Comparison of ENCODE assay signal across 9 cellular contexts in the genomic region with DNA sequence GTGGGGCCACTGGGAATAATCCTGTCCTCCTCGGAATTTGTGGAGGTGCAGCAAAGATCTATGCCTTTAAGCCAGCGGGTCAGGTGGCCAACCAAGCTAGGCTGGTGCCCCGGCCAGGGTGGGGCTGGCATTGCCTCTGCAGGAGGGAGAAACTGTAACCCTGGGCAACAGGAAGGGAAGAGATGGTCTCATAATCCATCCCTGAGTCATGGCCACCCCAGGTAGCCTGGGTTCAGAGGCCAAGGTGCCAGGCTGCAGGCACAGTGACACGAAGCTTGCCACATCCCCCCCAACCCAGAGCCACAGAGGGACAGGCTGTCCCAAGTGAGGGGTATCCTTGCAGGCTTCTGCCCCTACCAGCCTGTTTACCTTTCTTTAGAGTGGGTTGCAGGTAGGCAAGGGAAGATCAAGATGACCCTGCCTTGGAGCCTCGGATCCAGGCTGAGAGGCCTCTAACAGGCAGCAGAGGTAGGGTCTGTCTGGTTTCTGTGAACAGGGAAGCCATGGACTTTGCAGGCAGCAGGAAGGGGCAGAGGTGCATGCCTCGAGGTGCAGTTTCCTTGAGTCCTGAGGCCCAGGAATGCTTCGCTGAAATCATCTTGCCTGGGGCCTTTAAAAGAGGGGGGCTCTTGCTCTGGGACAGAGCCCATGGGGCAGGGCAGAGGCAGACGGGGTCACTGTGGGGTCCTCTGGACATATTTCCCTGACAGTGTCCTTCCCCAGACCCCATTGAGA. TPM values are rescaled to one million over a fixed set of nuclear protein-coding genes. Genes with fewer than 3 reads are reported as not detected.
A peak's percentile ranks its signal among the peaks of the same experiment; 100 is the strongest.
DNase-seq lines count a peak whose midpoint lies in the region; ATAC-seq and TF ChIP-seq lines count a peak whose summit lies in the region.
"Had no signal": no experiment of that assay in that cellular context is flagged by ENCODE, and none has a peak within 500 bp of the region (broad histone marks: within the 10 kb centered on the region; RNA-seq: fewer than 3 reads in every experiment).

No MANE protein-coding gene starts in this region.

- peaks cover 5% of the 10 kb centered on the region for H3K27me3 Mint-ChIP-seq in CD4-positive, alpha-beta T cell

- peak overlapping the region; percentile 63 for H3K4me3 Mint-ChIP-seq in CD4-positive, alpha-beta T cell

- intact Hi-C loops in CD4-positive, alpha-beta T cell (cut with DNase I, micrococcal nuclease): loop anchor here (5.0 to 10.0 kb wide), 4 partner anchors 38 to 221 kb away; a partner anchor contains a TSS
- intact Hi-C loops in esophagus squamous epithelium (cut with DNase I) (no loop called here), sciatic nerve (cut with DNase I) (loop anchor here (10.0 kb wide), 1 partner anchor 281 kb away; a partner anchor contains a TSS)

- H3K4me3 ChIP-seq in NT2/D1 (ENCODE audit: insufficient read length, low read depth) (no peak overlapping the region), esophagus squamous epithelium (peak overlapping the region in 2 of 4 donors; percentile 2 to 28), rectal smooth muscle tissue (ENCODE audit: low read length) (no peak overlapping the region), H7 (ENCODE audit: insufficient read depth, low read depth, low read length) (no peak overlapping the region)

- H3K27ac Mint-ChIP-seq in CD4-positive, alpha-beta T cell: peak overlapping the region; percentile 89

- WGBS in esophagus squamous epithelium, 2 donors: 37 to 52% methylated on average over 3 to 5 of the region's 8 CpGs

- no peaks in the 10 kb centered on the region for H3K9me3 ChIP-seq in CD4-positive, alpha-beta T cell (ENCODE audit: control insufficient read depth, low read length)
- H3K9me3 ChIP-seq in NT2/D1 (ENCODE audit: insufficient read depth, low read length): no peaks in the 10 kb centered on the region
- H3K9me3 ChIP-seq in esophagus squamous epithelium: no peaks in the 10 kb centered on the region

- TF ChIP-seq POLR2A in esophagus squamous epithelium (IDR thresholded peaks at IDR 0.05): no peak

- H3K36me3 ChIP-seq in NT2/D1 (ENCODE audit: insufficient read depth, insufficient read length, low read length) (peaks cover 60% of the 10 kb centered on the region), esophagus squamous epithelium (peaks cover 0 to 32% (median 0%) of the 10 kb centered on the region in 3 donors), rectal smooth muscle tissue (ENCODE audit: control insufficient read depth, insufficient read depth, low read length) (peaks cover 16% of the 10 kb centered on the region), H7 (replicated peaks; ENCODE audit: control insufficient read depth, insufficient read depth, low read length) (peaks cover 9% of the 10 kb centered on the region)

- peaks cover 79% of the 10 kb centered on the region for H3K4me1 Mint-ChIP-seq in CD4-positive, alpha-beta T cell (ENCODE audit: low read depth)

- no peak for TF ChIP-seq CTCF in CD4-positive, alpha-beta T cell (IDR thresholded peaks at IDR 0.05)
- no peak for TF ChIP-seq CTCF in esophagus squamous epithelium (IDR thresholded peaks at IDR 0.05)

- CTCF ChIA-PET in CD4-positive, alpha-beta T cell (lab: Charles Lee): interaction anchor here (0.9 to 1.1 kb wide), 2 partner anchors 109 to 333 kb away, joined by 3 to 4 read pairs; no protein-coding TSS in a partner anchor

- no peak for ATAC-seq in CD4-positive, alpha-beta T cell (ENCODE audit: poor library complexity)
- ATAC-seq in sciatic nerve (no peak), HG03521 (IDR thresholded peaks at IDR 0.05; ENCODE audit: unreplicated experiment) (no peak)

- H3K4me1 ChIP-seq in NT2/D1 (ENCODE audit: insufficient read depth, insufficient read length): peaks cover 47% of the 10 kb centered on the region
- peaks cover 46 to 83% (median 51%) of the 10 kb centered on the region in 3 donors for H3K4me1 ChIP-seq in esophagus squamous epithelium
- H3K4me1 ChIP-seq in rectal smooth muscle tissue (ENCODE audit: control insufficient read depth, insufficient read depth, low read length): peaks cover 38% of the 10 kb centered on the region

- DNase-seq in CD4-positive, alpha-beta T cell: no peak
- DNase-seq in NT2/D1 (ENCODE audit: low read depth, low spot score): no peak
- DNase-seq in esophagus squamous epithelium (lab: John Stamatoyannopoulos, UW): no peak
- DNase-seq in H7: no peak
- no peak for DNase-seq in OCI-M1 (lab: John Stamatoyannopoulos, UW)
- DNase-seq in sciatic nerve (ENCODE audit: low spot score): no peak
- DNase-seq: nucleus accumbens had no signal

- no peaks in the 10 kb centered on the region for H3K27me3 ChIP-seq in CD4-positive, alpha-beta T cell (ENCODE audit: control insufficient read depth, insufficient read depth, low read length)
- H3K27me3 ChIP-seq in NT2/D1 (ENCODE audit: insufficient read depth, insufficient read length) (no peaks in the 10 kb centered on the region), esophagus squamous epithelium (no peaks in the 10 kb centered on the region), rectal smooth muscle tissue (ENCODE audit: control insufficient read depth, insufficient read depth, low read length) (no peaks in the 10 kb centered on the region), H7 (ENCODE audit: control insufficient read depth, insufficient read depth, low read length) (no peaks in the 10 kb centered on the region)

- peaks cover 57% of the 10 kb centered on the region for H3K36me3 Mint-ChIP-seq in CD4-positive, alpha-beta T cell (ENCODE audit: low read depth)

- POLR2A ChIA-PET in CD4-positive, alpha-beta T cell (lab: Charles Lee): interaction anchor here (0.7 to 7.9 kb wide), 8 partner anchors 9 to 291 kb away, joined by 3 to 154 read pairs (median 5); a partner anchor contains a TSS

- H3K9ac ChIP-seq in NT2/D1 (ENCODE audit: insufficient read length, low read depth): peak overlapping the region; percentile 61
- H3K9ac ChIP-seq in rectal smooth muscle tissue (ENCODE audit: low read length): no peak overlapping the region

- H3K27ac ChIP-seq in CD4-positive, alpha-beta T cell (ENCODE audit: low read depth, low read length): peak overlapping the region; percentile 7
- H3K27ac ChIP-seq in esophagus squamous epithelium (peak overlapping the region in 3 of 4 donors; percentile 73 to 98 (median 97)), rectal smooth muscle tissue (ENCODE audit: low read depth, low read length) (peak overlapping the region; percentile 16)

- no peaks in the 10 kb centered on the region for H3K9me3 Mint-ChIP-seq in CD4-positive, alpha-beta T cell

RNA-seq across cellular contexts. Expression of a gene that starts 4.0 kb away (rescaled TPM):
- total RNA-seq in CD4-positive, alpha-beta T cell: 10 to 100 TPM; 50.1 to 50.5 TPM
- total RNA-seq in esophagus squamous epithelium (10 to 100 TPM; 44.3 to 66.0 (median 51.9) TPM), sciatic nerve (127 TPM)
- 122 and 149 TPM in 2 replicates for total RNA-seq in H7 (2014; rRNA removed; shearing (Covaris generic))

RNA-seq across cellular contexts. Expression of a gene that starts 20.3 kb away (rescaled TPM):
- total RNA-seq in CD4-positive, alpha-beta T cell: 1,000 to 10,000 TPM; 2,293 to 2,296 TPM
- 1,000 to 10,000 TPM in 3 of 4 donors, 100 to 1,000 TPM in 1; 998 to 2,109 (median 1,205) TPM for total RNA-seq in esophagus squamous epithelium
- 1,201 and 1,441 TPM in 2 replicates for total RNA-seq in H7 (2014; rRNA removed; shearing (Covaris generic))
- total RNA-seq in sciatic nerve: 1,106 TPM

RNA-seq across cellular contexts. Expression of a gene that starts 48.7 kb away (rescaled TPM):
- 10 to 100 TPM; 63.0 to 63.3 TPM for total RNA-seq in CD4-positive, alpha-beta T cell
- 10 to 100 TPM in 3 of 4 donors, 1 to 10 TPM in 1; 9.4 to 25.9 (median 16.8) TPM for total RNA-seq in esophagus squamous epithelium
- total RNA-seq in H7 (2014; rRNA removed; shearing (Covaris generic)): 8.2 and 9.6 TPM in 2 replicates
- 25.6 TPM for total RNA-seq in sciatic nerve

Comparison
In these comparisons a context has a peak if more than half of its experiments do, and no peak if none do; other contexts are left out.
1. H3K27ac ChIP-seq: peak in every context shown above with its lines; median percentile 97 in esophagus squamous epithelium; 16 in rectal smooth muscle tissue; 7 in CD4-positive, alpha-beta T cell.